ENCODE assay signal across 25 cellular contexts in the genomic region with DNA sequence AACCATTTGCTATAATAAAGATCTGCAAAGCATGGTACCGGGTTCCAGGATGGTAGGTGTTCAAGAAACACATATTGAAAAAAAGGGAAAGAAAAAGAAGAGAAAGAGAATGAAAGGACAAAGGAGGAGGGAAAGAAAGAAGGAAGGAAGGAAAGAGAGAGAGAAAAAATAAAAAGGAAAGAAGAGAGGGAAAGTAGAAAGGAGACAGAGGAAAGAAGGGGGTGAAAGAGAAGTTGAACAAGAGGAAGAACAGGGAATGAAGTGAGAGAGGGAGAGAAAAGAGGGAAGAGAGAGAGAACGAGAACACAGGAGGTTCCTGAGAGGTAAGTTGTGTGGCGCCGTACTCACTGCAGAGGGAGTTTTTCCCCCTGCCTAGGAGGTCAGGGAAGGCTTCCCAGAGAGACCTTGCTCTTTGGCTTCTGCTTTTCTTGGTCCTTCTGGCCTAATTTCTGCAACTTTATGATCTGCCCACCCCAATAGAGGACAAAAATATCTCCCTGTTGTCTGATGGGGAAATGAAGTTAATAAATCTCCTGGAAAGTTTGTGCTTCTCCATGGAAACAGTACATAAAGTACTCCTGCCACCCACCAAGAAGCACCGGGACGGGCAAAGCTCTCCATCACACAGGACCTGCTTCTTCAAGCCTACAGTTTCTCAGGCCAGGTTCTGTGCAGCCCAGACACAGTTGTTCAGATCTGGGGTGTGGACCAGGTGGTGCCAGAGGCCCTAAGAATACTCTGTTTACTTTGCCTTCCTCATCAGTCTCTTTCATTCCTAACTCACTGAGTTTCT.
"Had no signal": no experiment of that assay in that cellular context is flagged by ENCODE, and none has a peak within 500 bp of the region (broad histone marks: within the 10 kb centered on the region; RNA-seq: fewer than 3 reads in every experiment).

No MANE protein-coding gene starts in this region.

- H3K9ac ChIP-seq: parathyroid adenoma had no signal

- H3K36me3 ChIP-seq: cardiac muscle cell, gastroesophageal sphincter, sigmoid colon, upper lobe of left lung had no signal

- H3K79me2 ChIP-seq: parathyroid adenoma had no signal

- H3K4me1 Mint-ChIP-seq: activated CD4-positive, alpha-beta T cell treated with anti-CD3 and anti-CD28 coated beads for 36 hours; activated T-helper 17 cell treated with anti-CD3 and anti-CD28 coated beads, Interleukin-2, amount 50 U/mL, for 72 hours; memory B cell had no signal

- ATAC-seq: activated CD4-positive, alpha-beta T cell treated with anti-CD3 and anti-CD28 coated beads for 36 hours; activated naive CD4-positive, alpha-beta T cell treated with anti-CD3 and anti-CD28 coated beads, Interleukin-2, amount 50 U/mL, for 72 hours; activated T-helper 17 cell treated with anti-CD3 and anti-CD28 coated beads, Interleukin-2, amount 50 U/mL, for 72 hours; body of pancreas; gastroesophageal sphincter; stimulated activated memory B cell treated with anti-CD40 and anti-IgM and Interleukin-4, amounts not matched to agents 10 μg/mL and 1 μg/mL and 100 μg/mL, for 72 hours had no signal

- H3K4me2 ChIP-seq: smooth muscle cell had no signal

- H3K4me3 Mint-ChIP-seq: activated B cell treated with CpG ODN at 0.5 μM for 24 hours; activated CD4-positive, alpha-beta T cell treated with anti-CD3 and anti-CD28 coated beads for 36 hours; activated T-cell treated with anti-CD3 and anti-CD28 coated beads, Interleukin-2, amount 50 U/mL, for 24 hours; activated T-helper 17 cell treated with anti-CD3 and anti-CD28 coated beads, Interleukin-2, amount 50 U/mL, for 72 hours; memory B cell; stimulated activated memory B cell treated with anti-CD40 and anti-IgM and Interleukin-4, amounts not matched to agents 10 μg/mL and 1 μg/mL and 100 μg/mL, for 72 hours; T-helper 1 cell treated with Interleukin-12 subunit alpha and Interleukin-12 subunit beta and Interleukin-4 antibody, amounts not matched to agents 30 μg/mL and 1 μg/mL, for 36 hours had no signal

- H3K27ac ChIP-seq: body of pancreas, cardiac muscle cell, epithelial cell of prostate, gastroesophageal sphincter, parathyroid adenoma, upper lobe of left lung had no signal

- H3K9me3 Mint-ChIP-seq: activated naive CD4-positive, alpha-beta T cell treated with anti-CD3 and anti-CD28 coated beads, Interleukin-2, amount 50 U/mL, for 72 hours; activated T-cell treated with anti-CD3 and anti-CD28 coated beads, Interleukin-2, amount 50 U/mL, for 24 hours; activated T-helper 17 cell treated with anti-CD3 and anti-CD28 coated beads, Interleukin-2, amount 50 U/mL, for 72 hours; memory B cell; stimulated activated memory B cell treated with anti-CD40 and anti-IgM and Interleukin-4, amounts not matched to agents 10 μg/mL and 1 μg/mL and 100 μg/mL, for 72 hours; T-helper 1 cell treated with Interleukin-12 subunit alpha and Interleukin-12 subunit beta and Interleukin-4 antibody, amounts not matched to agents 30 μg/mL and 1 μg/mL, for 36 hours had no signal

- H3K36me3 Mint-ChIP-seq: activated naive CD4-positive, alpha-beta T cell treated with anti-CD3 and anti-CD28 coated beads, Interleukin-2, amount 50 U/mL, for 72 hours; memory B cell; stimulated activated memory B cell treated with anti-CD40 and anti-IgM and Interleukin-4, amounts not matched to agents 10 μg/mL and 1 μg/mL and 100 μg/mL, for 72 hours had no signal

- DNase-seq: activated B cell treated with CpG ODN at 0.5 μM for 24 hours; activated CD4-positive, alpha-beta T cell treated with anti-CD3 and anti-CD28 coated beads for 36 hours; activated CD4-positive, alpha-beta T cell treated with anti-CD3 and anti-CD28 coated beads, Interleukin-2, amount 50 U/mL, for 4 hours; activated CD8-positive, alpha-beta memory T cell treated with anti-CD3 and anti-CD28 coated beads for 24 hours; activated CD8-positive, alpha-beta memory T cell treated with anti-CD3 and anti-CD28 coated beads, Interleukin-2, amount 50 U/mL, for 4 hours; activated T-cell treated with anti-CD3 and anti-CD28 coated beads, Interleukin-2, amount 50 U/mL, for 24 hours; amniotic stem cell; body of pancreas; head of caudate nucleus; hypothalamus; nucleus accumbens; sigmoid colon; stimulated activated CD4-positive, alpha-beta T cell treated with anti-CD3 and anti-CD28 coated beads, Interleukin-15, amount 100 ng/mL, for 24 hours; T1000; upper lobe of left lung had no signal

- H3K27me3 ChIP-seq: body of pancreas, cardiac muscle cell, gastroesophageal sphincter, sigmoid colon, upper lobe of left lung had no signal

- H3K4me3 ChIP-seq: body of pancreas, cardiac muscle cell, gastroesophageal sphincter, sigmoid colon, smooth muscle cell, upper lobe of left lung had no signal

- H3K9me3 ChIP-seq: body of pancreas, gastroesophageal sphincter, sigmoid colon had no signal

- H2AFZ ChIP-seq: parathyroid adenoma had no signal

- H3K27ac Mint-ChIP-seq: activated B cell treated with CpG ODN at 0.5 μM for 24 hours; activated CD4-positive, alpha-beta T cell treated with anti-CD3 and anti-CD28 coated beads for 36 hours; activated naive CD4-positive, alpha-beta T cell treated with anti-CD3 and anti-CD28 coated beads, Interleukin-2, amount 50 U/mL, for 72 hours; activated T-cell treated with anti-CD3 and anti-CD28 coated beads, Interleukin-2, amount 50 U/mL, for 24 hours; activated T-helper 17 cell treated with anti-CD3 and anti-CD28 coated beads, Interleukin-2, amount 50 U/mL, for 72 hours; memory B cell; T-helper 1 cell treated with Interleukin-12 subunit alpha and Interleukin-12 subunit beta and Interleukin-4 antibody, amounts not matched to agents 30 μg/mL and 1 μg/mL, for 36 hours had no signal
